Comparison of ENCODE assay signal across 20 cellular contexts in genomic region chr1:31970873-31971272, GRCh38. TPM values are rescaled to one million over a fixed set of nuclear protein-coding genes. Genes with fewer than 3 reads are reported as not detected.
DNase-seq lines count a peak whose midpoint lies in the region; ATAC-seq and TF ChIP-seq lines count a peak whose summit lies in the region.
"Had no signal": no experiment of that assay in that cellular context is flagged by ENCODE, and none has a peak within 500 bp of the region (broad histone marks: within the 10 kb centered on the region; RNA-seq: fewer than 3 reads in every experiment).

No MANE protein-coding gene starts in this region.

- H3K27ac Mint-ChIP-seq in activated CD8-positive, alpha-beta T cell treated with anti-CD3 and anti-CD28 coated beads, Interleukin-2, amount 10 ng/mL, durations not matched to agents 7 days and 5 days, result peak overlapping the region; percentile 35
- no peak overlapping the region for H3K27ac Mint-ChIP-seq in activated CD8-positive, alpha-beta T cell treated with anti-CD3 and anti-CD28 coated beads for 36 hours
- peak overlapping the region in 3 of 5 experiments; percentile 8 to 91 (median 86) for H3K27ac Mint-ChIP-seq in brain
- H3K27ac Mint-ChIP-seq: B cell; CD4-positive, alpha-beta T cell had no signal

- H3K9ac ChIP-seq in IMR-90 (ENCODE audit: low read depth, low read length), result no peak overlapping the region
- H3K9ac ChIP-seq: BLaER1 treated with 17β-estradiol and CSF1 and Interleukin-3, amounts not matched to agents 10 nM and 100 nM; GM23248 had no signal

- H3K18ac ChIP-seq in IMR-90 (ENCODE audit: low read depth, low read length), result no peak overlapping the region

- no peak overlapping the region for H2BK5ac ChIP-seq in IMR-90 (ENCODE audit: low read depth, low read length, poor library complexity, severe bottlenecking)

- peaks cover 8% of the 10 kb centered on the region for H3K27me3 Mint-ChIP-seq in activated CD8-positive, alpha-beta T cell treated with anti-CD3 and anti-CD28 coated beads, Interleukin-2, amount 10 ng/mL, durations not matched to agents 7 days and 5 days (ENCODE audit: low read depth)
- H3K27me3 Mint-ChIP-seq in activated CD8-positive, alpha-beta T cell treated with anti-CD3 and anti-CD28 coated beads for 36 hours, result no peaks in the 10 kb centered on the region
- H3K27me3 Mint-ChIP-seq in brain, result peaks cover 9% of the 10 kb centered on the region
- H3K27me3 Mint-ChIP-seq: B cell; CD4-positive, alpha-beta T cell; CD8-positive, alpha-beta memory T cell had no signal

- no peak overlapping the region for H2BK20ac ChIP-seq in IMR-90 (ENCODE audit: low read depth, low read length)

- H3K27me3 ChIP-seq in IMR-90 (ENCODE audit: control insufficient read depth, insufficient read depth, low read length), result peaks cover 8% of the 10 kb centered on the region
- H3K27me3 ChIP-seq: BLaER1 treated with 17β-estradiol and CSF1 and Interleukin-3, amounts not matched to agents 10 nM and 100 nM had no signal

- H4K8ac ChIP-seq in IMR-90 (ENCODE audit: low read depth in 2 of 2, low read length in 2 of 2), result no peak overlapping the region

- no peak overlapping the region for H3K27ac ChIP-seq in IMR-90 (ENCODE audit: insufficient read depth, low read length)
- H3K27ac ChIP-seq: 22Rv1; BLaER1 treated with 17β-estradiol and CSF1 and Interleukin-3, amounts not matched to agents 10 nM and 100 nM; GM23248 had no signal

- H3K9me1 ChIP-seq in IMR-90 (ENCODE audit: insufficient read depth, low read length), result no peaks in the 10 kb centered on the region

- BruUV-seq in IMR-90 (replicated peaks; lab: Mats Ljungman, UMichigan), result no TSS peak

- H2AK9ac ChIP-seq in IMR-90 (replicated peaks; ENCODE audit: low read depth, low read length, poor library complexity), result no peak overlapping the region

- H3K36me3 ChIP-seq in IMR-90 (ENCODE audit: control insufficient read depth, insufficient read depth, low read length), result no peaks in the 10 kb centered on the region
- H3K36me3 ChIP-seq: BLaER1 treated with 17β-estradiol and CSF1 and Interleukin-3, amounts not matched to agents 10 nM and 100 nM had no signal

- no peak overlapping the region for H3K14ac ChIP-seq in IMR-90 (replicated peaks; ENCODE audit: low read depth, low read length)

- H3K79me1 ChIP-seq in IMR-90 (ENCODE audit: low read depth in 1 of 2, low read length in 2 of 2), result no peaks in the 10 kb centered on the region

- H3K23ac ChIP-seq in IMR-90 (ENCODE audit: low read depth, low read length), result 0 out of 2 replicates have a peak overlapping the region, but pooled peaks have one; percentile 49

- no peaks in the 10 kb centered on the region for H3K4me1 ChIP-seq in IMR-90 (ENCODE audit: control insufficient read depth, insufficient read depth, low read length)

- no peak overlapping the region for H4K5ac ChIP-seq in IMR-90 (ENCODE audit: low read depth, low read length)

- POLR2A ChIA-PET in activated CD8-positive, alpha-beta T cell treated with anti-CD3 and anti-CD28 coated beads, Interleukin-2, amount 10 ng/mL, durations not matched to agents 7 days and 5 days (lab: Charles Lee), result interaction anchor here (1.0 kb wide), 1 partner anchor 326 kb away, joined by 3 read pairs; the partner anchor contains the start of gene PEF1
- POLR2A ChIA-PET in activated CD8-positive, alpha-beta T cell treated with anti-CD3 and anti-CD28 coated beads for 36 hours (lab: Charles Lee), result interaction anchor here (0.6 to 0.7 kb wide), 2 partner anchors 9 to 40 kb away, joined by 3 read pairs; no protein-coding TSS in a partner anchor
- POLR2A ChIA-PET in IMR-90 (lab: Charles Lee; ENCODE audit: unreplicated experiment), result no interaction called here

- H4K91ac ChIP-seq in IMR-90 (ENCODE audit: insufficient read depth, low read depth, low read length), result no peak overlapping the region

- TF ChIP-seq CTCF in activated CD8-positive, alpha-beta T cell treated with anti-CD3 and anti-CD28 coated beads for 36 hours (IDR thresholded peaks at IDR 0.05), result no peak
- no peak for TF ChIP-seq CTCF in IMR-90 (conservative IDR thresholded peaks at IDR 0.05; ENCODE audit: low read depth, low read length)
- no peak for TF ChIP-seq CTCF in brain (conservative IDR thresholded peaks at IDR 0.05)

- no peak overlapping the region for H3K4me3 ChIP-seq in IMR-90 (ENCODE audit: insufficient read depth, low read depth, low read length)
- H3K4me3 ChIP-seq: BLaER1 treated with 17β-estradiol and CSF1 and Interleukin-3, amounts not matched to agents 10 nM and 100 nM; GM12878; GM23248 had no signal

- H4K20me1 ChIP-seq in IMR-90 (ENCODE audit: insufficient read depth, low read length), result no peaks in the 10 kb centered on the region
- H4K20me1 ChIP-seq: BLaER1 treated with 17β-estradiol and CSF1 and Interleukin-3, amounts not matched to agents 10 nM and 100 nM had no signal

- no peaks in the 10 kb centered on the region for H3K9me3 ChIP-seq in IMR-90 (ENCODE audit: control insufficient read depth, insufficient read depth, low read length)
- H3K9me3 ChIP-seq: BLaER1 treated with 17β-estradiol and CSF1 and Interleukin-3, amounts not matched to agents 10 nM and 100 nM had no signal

- TF ChIP-seq RAD21 in IMR-90 (IDR thresholded peaks at IDR 0.05; ENCODE audit: low read length), result no peak

- no peak overlapping the region for H2AFZ ChIP-seq in IMR-90 (replicated peaks; ENCODE audit: low read length, poor library complexity)
- H2AFZ ChIP-seq: GM23248 had no signal

- DNase-seq in activated CD8-positive, alpha-beta T cell treated with anti-CD3 and anti-CD28 coated beads, Interleukin-2, amount 10 ng/mL, durations not matched to agents 7 days and 5 days, result no peak
- no peak for DNase-seq in activated CD8-positive, alpha-beta T cell treated with anti-CD3 and anti-CD28 coated beads for 36 hours
- DNase-seq in IMR-90 (no peak), NCI-H1436 treated with DMSO at 0.1 percent for 48 hours (lab: John Stamatoyannopoulos, UW) (no peak), NCI-H226 (no peak)
- DNase-seq: CD4-positive, alpha-beta T cell; CD8-positive, alpha-beta memory T cell; DMS 273 treated with DMSO at 0.1 percent for 48 hours; DMS79; EL; GDM1; GM23248; H7; HCEC 1CT had no signal

- no peak for TF ChIP-seq POLR2A in IMR-90 (IDR thresholded peaks at IDR 0.05; ENCODE audit: low read depth, low read length)

- WGBS in IMR-90 (ENCODE audit: extremely low coverage in 2 of 2, insufficient read length in 1 of 2), 2 experiments, result 83% methylated on average over 1 of the region's 3 CpGs; no CpG with 5 or more reads in 1 of the 2 experiments

- no peak overlapping the region for H3K4me2 ChIP-seq in IMR-90 (ENCODE audit: low read depth, low read length)

- H3K4me1 Mint-ChIP-seq in activated CD8-positive, alpha-beta T cell treated with anti-CD3 and anti-CD28 coated beads, Interleukin-2, amount 10 ng/mL, durations not matched to agents 7 days and 5 days (ENCODE audit: low read depth), result peaks cover 15% of the 10 kb centered on the region
- H3K4me1 Mint-ChIP-seq in activated CD8-positive, alpha-beta T cell treated with anti-CD3 and anti-CD28 coated beads for 36 hours (ENCODE audit: low read depth), result peaks cover 3% of the 10 kb centered on the region
- peaks cover 9% of the 10 kb centered on the region for H3K4me1 Mint-ChIP-seq in brain
- H3K4me1 Mint-ChIP-seq: B cell; CD14-positive monocyte; CD8-positive, alpha-beta memory T cell had no signal

- H3K56ac ChIP-seq in IMR-90 (ENCODE audit: extremely low read depth, insufficient read depth, low read length), result no peak overlapping the region; the same call in 1 of the 2 replicates

- H2BK120ac ChIP-seq in IMR-90 (ENCODE audit: low read depth, low read length), result no peak overlapping the region

- in situ Hi-C loops in IMR-90 (cut with MboI; ENCODE audit: low sequenced_read_pairs), result no loop called here

- H3K4ac ChIP-seq in IMR-90 (ENCODE audit: low read depth, low read length), result no peak overlapping the region

- CTCF ChIA-PET in activated CD8-positive, alpha-beta T cell treated with anti-CD3 and anti-CD28 coated beads, Interleukin-2, amount 10 ng/mL, durations not matched to agents 7 days and 5 days (lab: Charles Lee), result interaction anchor here (0.6 to 1.4 kb wide), 5 partner anchors 9 to 92 kb away, joined by 3 to 4 read pairs (median 4); partner anchors contain the start of gene PTP4A2
- CTCF ChIA-PET in activated CD8-positive, alpha-beta T cell treated with anti-CD3 and anti-CD28 coated beads for 36 hours (lab: Charles Lee), result interaction anchor here (0.6 to 1.4 kb wide), 3 partner anchors 15 to 155 kb away, joined by 3 read pairs; partner anchors contain the start of gene SPOCD1
- CTCF ChIA-PET in IMR-90 (lab: Yijun Ruan, JAX), result interaction anchor here (0.6 to 0.7 kb wide), 2 partner anchors 13 to 257 kb away, joined by 3 to 6 read pairs; no protein-coding TSS in a partner anchor

- no peak for ATAC-seq in activated CD8-positive, alpha-beta T cell treated with anti-CD3 and anti-CD28 coated beads, Interleukin-2, amount 10 ng/mL, durations not matched to agents 7 days and 5 days
- ATAC-seq in activated CD8-positive, alpha-beta T cell treated with anti-CD3 and anti-CD28 coated beads for 36 hours, result no peak
- no peak for ATAC-seq in IMR-90 (ENCODE audit: low read depth)
- ATAC-seq: GM12878 had no signal

- H3K4me3 Mint-ChIP-seq in activated CD8-positive, alpha-beta T cell treated with anti-CD3 and anti-CD28 coated beads, Interleukin-2, amount 10 ng/mL, durations not matched to agents 7 days and 5 days, result no peak overlapping the region
- no peak overlapping the region for H3K4me3 Mint-ChIP-seq in activated CD8-positive, alpha-beta T cell treated with anti-CD3 and anti-CD28 coated beads for 36 hours
- H3K4me3 Mint-ChIP-seq in brain, result no peak overlapping the region
- H3K4me3 Mint-ChIP-seq: B cell; CD14-positive monocyte; CD4-positive, alpha-beta T cell; CD8-positive, alpha-beta memory T cell had no signal

- no peaks in the 10 kb centered on the region for H3K9me3 Mint-ChIP-seq in activated CD8-positive, alpha-beta T cell treated with anti-CD3 and anti-CD28 coated beads, Interleukin-2, amount 10 ng/mL, durations not matched to agents 7 days and 5 days (ENCODE audit: insufficient read depth)
- no peaks in the 10 kb centered on the region for H3K9me3 Mint-ChIP-seq in activated CD8-positive, alpha-beta T cell treated with anti-CD3 and anti-CD28 coated beads for 36 hours
- H3K9me3 Mint-ChIP-seq in brain, result no peaks in the 10 kb centered on the region
- H3K9me3 Mint-ChIP-seq: CD14-positive monocyte; CD4-positive, alpha-beta T cell; CD8-positive, alpha-beta memory T cell had no signal

- dilution Hi-C loops in IMR-90 (cut with HindIII; ENCODE audit: low sequenced_read_pairs, unreplicated experiment), result no loop called here

- intact Hi-C loops in activated CD8-positive, alpha-beta T cell treated with anti-CD3 and anti-CD28 coated beads for 36 hours (cut with micrococcal nuclease), result no loop called here
- intact Hi-C loops in IMR-90 (cut with micrococcal nuclease), result no loop called here

- no peaks in the 10 kb centered on the region for H3K36me3 Mint-ChIP-seq in activated CD8-positive, alpha-beta T cell treated with anti-CD3 and anti-CD28 coated beads, Interleukin-2, amount 10 ng/mL, durations not matched to agents 7 days and 5 days (ENCODE audit: low read depth)
- H3K36me3 Mint-ChIP-seq in activated CD8-positive, alpha-beta T cell treated with anti-CD3 and anti-CD28 coated beads for 36 hours (ENCODE audit: low read depth), result no peaks in the 10 kb centered on the region
- H3K36me3 Mint-ChIP-seq in brain, result no peaks in the 10 kb centered on the region
- H3K36me3 Mint-ChIP-seq: CD14-positive monocyte; CD8-positive, alpha-beta memory T cell had no signal

- H2BK15ac ChIP-seq in IMR-90 (ENCODE audit: low read depth, low read length), result no peak overlapping the region

- no peak overlapping the region for H2AK5ac ChIP-seq in IMR-90 (ENCODE audit: low read depth, low read length)

RNA-seq across cellular contexts. Expression of gene PTP4A2, which starts 32.7 kb away (rescaled TPM):
- total RNA-seq in activated CD8-positive, alpha-beta T cell treated with anti-CD3 and anti-CD28 coated beads, Interleukin-2, amount 10 ng/mL, durations not matched to agents 7 days and 5 days, result 100 to 1,000 TPM; 409 to 419 TPM
- 100 to 1,000 TPM; 273 to 296 TPM for total RNA-seq in activated CD8-positive, alpha-beta T cell treated with anti-CD3 and anti-CD28 coated beads for 36 hours
- total RNA-seq in IMR-90 (2012; rRNA removed), result 328 and 537 TPM in 2 replicates
- polyA plus RNA-seq in IMR-90 (2012; rRNA removed) (99.8 and 135 TPM in 2 replicates), brain (ENCODE audit: insufficient read depth, low read depth, low replicate concordance) (165 TPM)
- 19.3 and 45.6 TPM in 2 replicates for polyA plus RNA-seq in IMR-90 (2012; cell fraction: cytosol; rRNA removed)
- 5.8 and 62.3 TPM in 2 replicates for polyA plus RNA-seq in IMR-90 (2012; cell fraction: nucleus; rRNA removed; ENCODE audit: low replicate concordance)

RNA-seq across cellular contexts. Expression of gene KHDRBS1, which starts 42.8 kb away (rescaled TPM):
- 100 to 1,000 TPM; 194 to 197 TPM for total RNA-seq in activated CD8-positive, alpha-beta T cell treated with anti-CD3 and anti-CD28 coated beads, Interleukin-2, amount 10 ng/mL, durations not matched to agents 7 days and 5 days
- 100 to 1,000 TPM; 201 to 203 TPM for total RNA-seq in activated CD8-positive, alpha-beta T cell treated with anti-CD3 and anti-CD28 coated beads for 36 hours
- total RNA-seq in IMR-90 (2012; rRNA removed), result 33.7 and 39.7 TPM in 2 replicates
- polyA plus RNA-seq in IMR-90 (2012; rRNA removed) (52.6 and 67.6 TPM in 2 replicates), brain (ENCODE audit: insufficient read depth, low read depth, low replicate concordance) (186 TPM)
- 40.2 and 51.4 TPM in 2 replicates for polyA plus RNA-seq in IMR-90 (2012; cell fraction: cytosol; rRNA removed)
- 41.3 and 49.0 TPM in 2 replicates for polyA plus RNA-seq in IMR-90 (2012; cell fraction: nucleus; rRNA removed; ENCODE audit: low replicate concordance)
